In genomic region chr3:149815728-149816127, GRCh38 we compare ENCODE assay signal across 12 cellular contexts. TPM values are rescaled to one million over a fixed set of nuclear protein-coding genes. Genes with fewer than 3 reads are reported as not detected.
DNase-seq lines count a peak whose midpoint lies in the region; ATAC-seq and TF ChIP-seq lines count a peak whose summit lies in the region.
"Had no signal": no experiment of that assay in that cellular context is flagged by ENCODE, and none has a peak within 500 bp of the region (broad histone marks: within the 10 kb centered on the region; RNA-seq: fewer than 3 reads in every experiment).

No MANE protein-coding gene starts in this region.

- peaks cover 3% of the 10 kb centered on the region for H3K36me3 Mint-ChIP-seq in CD4-positive, CD25-positive, alpha-beta regulatory T cell

- H3F3A ChIP-seq in PC-3 (ENCODE audit: low read length, unreplicated experiment): no peaks in the 10 kb centered on the region

- no peak overlapping the region for H2AFZ ChIP-seq in PC-3 (ENCODE audit: low read length)

- H3K27me3 Mint-ChIP-seq in CD4-positive, CD25-positive, alpha-beta regulatory T cell: no peaks in the 10 kb centered on the region

- peaks cover 45% of the 10 kb centered on the region for H3K4me1 ChIP-seq in CD4-positive, CD25-positive, alpha-beta regulatory T cell (ENCODE audit: control insufficient read depth, insufficient read depth, low read length, poor library complexity, severe bottlenecking)
- peaks cover 47% of the 10 kb centered on the region for H3K4me1 ChIP-seq in PC-3 (ENCODE audit: insufficient read depth, low read length)
- H3K4me1 ChIP-seq in esophagus muscularis mucosa: peaks cover 37 to 78% (median 67%) of the 10 kb centered on the region in 4 donors

- peak overlapping the region; percentile 94 for H3K4me2 ChIP-seq in PC-3 (ENCODE audit: low read length)

- 92% methylated on average over 3 of the region's 3 CpGs for WGBS in esophagus muscularis mucosa

- H3K9me2 ChIP-seq in PC-3 (replicated peaks; ENCODE audit: low read length): no peaks in the 10 kb centered on the region

- intact Hi-C loops in PC-3 (cut with micrococcal nuclease) (no loop called here), esophagus muscularis mucosa (cut with DNase I) (no loop called here)

- no peak for TF ChIP-seq EP300 in esophagus muscularis mucosa (IDR thresholded peaks at IDR 0.05)

- no peaks in the 10 kb centered on the region for H3K9me3 ChIP-seq in CD4-positive, CD25-positive, alpha-beta regulatory T cell (ENCODE audit: control insufficient read depth in 2 of 2, low read length in 2 of 2)
- H3K9me3 ChIP-seq in PC-3 (ENCODE audit: low read length) (no peaks in the 10 kb centered on the region), esophagus muscularis mucosa (no peaks in the 10 kb centered on the region)

- ATAC-seq in CD4-positive, CD25-positive, alpha-beta regulatory T cell (ENCODE audit: low read depth in 2 of 2): no peak
- ATAC-seq in PC-3 (no peak), GM18868 (IDR thresholded peaks at IDR 0.05; ENCODE audit: unreplicated experiment) (no peak)

- peaks cover 73% of the 10 kb centered on the region for H3K79me2 ChIP-seq in PC-3 (ENCODE audit: low read length)

- POLR2A ChIA-PET in PC-3 (lab: Charles Lee; ENCODE audit: unreplicated experiment): no interaction called here

- H3K9me3 Mint-ChIP-seq in CD4-positive, CD25-positive, alpha-beta regulatory T cell: no peaks in the 10 kb centered on the region

- no peak for DNase-seq in CD4-positive, CD25-positive, alpha-beta regulatory T cell
- no peak for DNase-seq in PC-3
- no peak for DNase-seq in esophagus muscularis mucosa (ENCODE audit: extremely low spot score)
- peak; percentile 9 for DNase-seq in pons (ENCODE audit: low spot score)
- no peak for DNase-seq in NAMALWA (ENCODE audit: low spot score)
- DNase-seq in foreskin melanocyte: no peak
- DNase-seq in NCI-H1694 treated with DMSO at 0.1 percent for 48 hours (lab: John Stamatoyannopoulos, UW): no peak
- DNase-seq: DMS79, NCI-H526 treated with DMSO at 0.1 percent for 48 hours had no signal

- CTCF ChIA-PET in PC-3 (lab: Charles Lee): no interaction called here

- H3K4me3 Mint-ChIP-seq in CD4-positive, CD25-positive, alpha-beta regulatory T cell: peak overlapping the region in 3 of 4 donors; percentile 2 to 99 (median 3)

- H3K27me3 ChIP-seq in CD4-positive, CD25-positive, alpha-beta regulatory T cell (ENCODE audit: control insufficient read depth, insufficient read depth, low read length): peaks cover under 1% of the 10 kb centered on the region
- H3K27me3 ChIP-seq in PC-3 (ENCODE audit: low read length): no peaks in the 10 kb centered on the region
- no peaks in the 10 kb centered on the region for H3K27me3 ChIP-seq in esophagus muscularis mucosa

- H3K9ac ChIP-seq in PC-3 (ENCODE audit: low read length): no peak overlapping the region

- TF ChIP-seq CTCF in PC-3 (conservative IDR thresholded peaks at IDR 0.05; ENCODE audit: low read depth, low read length) (no peak), esophagus muscularis mucosa (IDR thresholded peaks at IDR 0.05) (no peak)

- H4K20me1 ChIP-seq in PC-3 (ENCODE audit: low read length): peaks cover 39% of the 10 kb centered on the region

- peak overlapping the region; percentile 96 for H3K4me3 ChIP-seq in CD4-positive, CD25-positive, alpha-beta regulatory T cell (ENCODE audit: low read depth, low read length)
- H3K4me3 ChIP-seq in PC-3 (ENCODE audit: low read length): no peak overlapping the region
- H3K4me3 ChIP-seq in esophagus muscularis mucosa: peak overlapping the region in 2 of 4 donors; percentile 2 to 67

- H3K4me1 Mint-ChIP-seq in CD4-positive, CD25-positive, alpha-beta regulatory T cell: peaks cover 58 to 74% (median 67%) of the 10 kb centered on the region in 4 donors

- no peak overlapping the region for H3K27ac Mint-ChIP-seq in CD4-positive, CD25-positive, alpha-beta regulatory T cell

- BruUV-seq in PC-3 (replicated peaks; lab: Mats Ljungman, UMichigan): no TSS peak

- no peak for TF ChIP-seq POLR2A in esophagus muscularis mucosa (IDR thresholded peaks at IDR 0.05; ENCODE audit: low read depth)

- no peak overlapping the region for H3K27ac ChIP-seq in CD4-positive, CD25-positive, alpha-beta regulatory T cell (ENCODE audit: insufficient read depth, low read length, poor library complexity, severe bottlenecking)
- H3K27ac ChIP-seq in PC-3 (ENCODE audit: low read length) (no peak overlapping the region), esophagus muscularis mucosa (replicated peaks in 1 of 4) (peak overlapping the region; percentile 60 to 98 (median 93))

- no peaks in the 10 kb centered on the region for H3K36me3 ChIP-seq in CD4-positive, CD25-positive, alpha-beta regulatory T cell (ENCODE audit: control insufficient read depth, insufficient read depth, low read length)
- H3K36me3 ChIP-seq in PC-3 (ENCODE audit: low read depth, low read length) (no peaks in the 10 kb centered on the region), esophagus muscularis mucosa (no peaks in the 10 kb centered on the region)

RNA-seq across cellular contexts. Expression of gene RNF13, which starts 2.7 kb away (rescaled TPM):
- 44.0 TPM for total RNA-seq in CD4-positive, CD25-positive, alpha-beta regulatory T cell
- polyA plus RNA-seq in CD4-positive, CD25-positive, alpha-beta regulatory T cell: 100 to 1,000 TPM; 111 to 156 (median 145) TPM
- total RNA-seq in PC-3 (2014; rRNA removed) (33.8 and 43.1 TPM in 2 replicates), esophagus muscularis mucosa (10 to 100 TPM; 52.9 to 95.1 (median 78.2) TPM)

RNA-seq across cellular contexts. Expression of gene ANKUB1, which starts 23.4 kb away (rescaled TPM):
- total RNA-seq in CD4-positive, CD25-positive, alpha-beta regulatory T cell: not detected
- not detected for polyA plus RNA-seq in CD4-positive, CD25-positive, alpha-beta regulatory T cell
- total RNA-seq in PC-3 (2014; rRNA removed): not detected in 2 replicates
- under 1 TPM in 1 of 4 donors, not detected in 3; 0.13 TPM for total RNA-seq in esophagus muscularis mucosa
- total RNA-seq: H4, subcutaneous adipose tissue had no signal

Comparison
In these comparisons a context has a peak if more than half of its experiments do, and no peak if none do; other contexts are left out.
1. H3K27ac ChIP-seq: peak in esophagus muscularis mucosa (4 of 4); none in CD4-positive, CD25-positive, alpha-beta regulatory T cell (single experiment) and PC-3 (single experiment).